Comparison of ENCODE assay signal across 38 cellular contexts in the genomic region with DNA sequence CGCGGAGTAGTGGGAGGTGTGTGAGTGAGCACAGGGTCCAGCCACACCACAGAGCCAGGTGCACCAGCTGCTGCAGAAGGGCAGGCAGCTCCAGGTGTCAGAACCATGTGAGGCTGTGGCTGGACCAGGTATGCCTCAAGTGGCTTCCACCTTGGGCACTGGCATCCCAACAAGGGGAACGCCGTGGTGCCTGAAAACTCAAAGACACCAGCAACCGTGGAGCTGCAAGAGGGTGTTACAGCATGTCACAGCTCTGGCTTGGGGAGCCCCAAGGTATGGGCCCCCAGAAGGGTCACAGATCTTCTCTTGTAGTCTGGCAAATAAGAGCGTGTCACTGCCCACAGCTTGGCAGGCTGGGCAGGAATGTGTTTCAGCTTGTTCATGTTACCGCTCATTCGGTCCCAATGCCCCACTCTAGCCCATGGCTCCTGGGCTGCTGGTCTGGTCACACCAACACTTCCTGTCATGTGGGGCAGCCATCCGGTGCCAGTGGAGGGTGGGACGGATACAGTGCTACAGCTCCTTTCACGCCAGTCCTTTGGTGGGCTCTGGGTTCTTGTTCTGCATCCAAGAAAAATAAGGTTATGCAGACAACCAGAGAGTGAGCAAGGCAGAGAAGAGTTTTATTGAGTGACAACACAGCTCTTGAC. TPM values are rescaled to one million over a fixed set of nuclear protein-coding genes. Genes with fewer than 3 reads are reported as not detected.
"Had no signal": no experiment of that assay in that cellular context is flagged by ENCODE, and none has a peak within 500 bp of the region (broad histone marks: within the 10 kb centered on the region; RNA-seq: fewer than 3 reads in every experiment).

No MANE protein-coding gene starts in this region.

- H3K9me3 ChIP-seq: Peyer's patch had no signal

- ATAC-seq: activated CD8-positive, alpha-beta memory T cell treated with anti-CD3 and anti-CD28 coated beads, Interleukin-2, amount 10 ng/mL, durations not matched to agents 7 days and 5 days; PC-3; SK-N-SH treated with all-trans-retinoic acid at 6 μM for 48 hours; T-cell had no signal

- H3K27me3 Mint-ChIP-seq: activated CD8-positive, alpha-beta memory T cell treated with anti-CD3 and anti-CD28 coated beads, Interleukin-2, amount 10 ng/mL, durations not matched to agents 7 days and 5 days had no signal

- DNase-seq: activated CD4-positive, alpha-beta memory T cell treated with anti-CD3 and anti-CD28 coated beads, Interleukin-2, amount 10 ng/mL, durations not matched to agents 7 days and 5 days; activated CD4-positive, alpha-beta T cell treated with anti-CD3 and anti-CD28 coated beads for 1 hour; activated CD4-positive, alpha-beta T cell treated with anti-CD3 and anti-CD28 coated beads for 48 hours; activated CD4-positive, CD25-positive, alpha-beta regulatory T cell; activated CD8-positive, alpha-beta memory T cell treated with anti-CD3 and anti-CD28 coated beads for 24 hours; activated CD8-positive, alpha-beta memory T cell treated with anti-CD3 and anti-CD28 coated beads, Interleukin-2, amount 10 ng/mL, durations not matched to agents 7 days and 5 days; activated CD8-positive, alpha-beta memory T cell treated with anti-CD3 and anti-CD28 coated beads, Interleukin-2, amount 50 U/mL, for 48 hours; activated gamma-delta T cell; activated naive CD4-positive, alpha-beta T cell treated with Interleukin-2 at 50 U/mL for 16 hours; activated naive CD8-positive, alpha-beta T cell treated with anti-CD3 and anti-CD28 coated beads, Interleukin-2, amount 10 ng/mL, durations not matched to agents 7 days and 5 days; activated T-cell treated with anti-CD3 and anti-CD28 coated beads, Interleukin-2, amount 50 U/mL, for 48 hours; amygdala; Kasumi-1; MM.1S; MV-4-11; NCI-H1092; NCI-H1436 treated with DMSO at 0.1 percent for 48 hours; NCI-H1694 treated with DMSO at 0.1 percent for 48 hours; NCI-H2029; NCI-H345; NCI-H524 treated with DMSO at 0.1 percent for 48 hours; NCI-H748 treated with DMSO at 0.1 percent for 48 hours; NK-92 treated with Interleukin-12 subunit alpha and Interleukin-12 subunit beta, amount 100 ng/mL, for 24 hours; PC-3; Peyer's patch; RPMI8226; SIG-M5; T-cell; T-helper 2 cell; T-helper 9 cell; WERI-Rb-1 had no signal

- H3K27ac ChIP-seq: ascending aorta, cardiac muscle cell, Peyer's patch, WERI-Rb-1 had no signal

- H3K4me1 Mint-ChIP-seq: activated CD4-positive, alpha-beta memory T cell treated with anti-CD3 and anti-CD28 coated beads, Interleukin-2, amount 10 ng/mL, durations not matched to agents 7 days and 5 days; activated CD8-positive, alpha-beta memory T cell treated with anti-CD3 and anti-CD28 coated beads, Interleukin-2, amount 10 ng/mL, durations not matched to agents 7 days and 5 days; activated naive CD4-positive, alpha-beta T cell treated with anti-CD3 and anti-CD28 coated beads, Interleukin-2, amount 50 U/mL, for 24 hours; activated naive CD8-positive, alpha-beta T cell treated with anti-CD3 and anti-CD28 coated beads, Interleukin-2, amount 10 ng/mL, durations not matched to agents 7 days and 5 days; T-cell had no signal

- H3K36me3 Mint-ChIP-seq: activated naive CD8-positive, alpha-beta T cell treated with anti-CD3 and anti-CD28 coated beads, Interleukin-2, amount 10 ng/mL, durations not matched to agents 7 days and 5 days; T-cell had no signal

- H3K36me3 ChIP-seq: ascending aorta, cardiac muscle cell, Peyer's patch, WERI-Rb-1 had no signal

- H3K4me3 ChIP-seq: ascending aorta, cardiac muscle cell, Peyer's patch had no signal

- H3K4me3 Mint-ChIP-seq: activated CD4-positive, alpha-beta memory T cell treated with anti-CD3 and anti-CD28 coated beads, Interleukin-2, amount 10 ng/mL, durations not matched to agents 7 days and 5 days; activated CD8-positive, alpha-beta memory T cell treated with anti-CD3 and anti-CD28 coated beads, Interleukin-2, amount 10 ng/mL, durations not matched to agents 7 days and 5 days; activated naive CD4-positive, alpha-beta T cell treated with anti-CD3 and anti-CD28 coated beads, Interleukin-2, amount 50 U/mL, for 24 hours; activated naive CD8-positive, alpha-beta T cell treated with anti-CD3 and anti-CD28 coated beads, Interleukin-2, amount 10 ng/mL, durations not matched to agents 7 days and 5 days; T-cell had no signal

- H3K27me3 ChIP-seq: ascending aorta, cardiac muscle cell, Peyer's patch had no signal

- H3K27ac Mint-ChIP-seq: activated CD4-positive, alpha-beta memory T cell treated with anti-CD3 and anti-CD28 coated beads, Interleukin-2, amount 10 ng/mL, durations not matched to agents 7 days and 5 days; activated CD8-positive, alpha-beta memory T cell treated with anti-CD3 and anti-CD28 coated beads, Interleukin-2, amount 10 ng/mL, durations not matched to agents 7 days and 5 days; activated naive CD4-positive, alpha-beta T cell treated with anti-CD3 and anti-CD28 coated beads, Interleukin-2, amount 50 U/mL, for 24 hours; activated naive CD8-positive, alpha-beta T cell treated with anti-CD3 and anti-CD28 coated beads, Interleukin-2, amount 10 ng/mL, durations not matched to agents 7 days and 5 days; T-cell had no signal

- H3K4me1 ChIP-seq: Peyer's patch had no signal

RNA-seq across cellular contexts. Expression of a gene that starts 29.8 kb away (rescaled TPM):
- total RNA-seq: activated CD4-positive, alpha-beta memory T cell treated with anti-CD3 and anti-CD28 coated beads, Interleukin-2, amount 10 ng/mL, durations not matched to agents 7 days and 5 days; activated CD8-positive, alpha-beta memory T cell treated with anti-CD3 and anti-CD28 coated beads, Interleukin-2, amount 10 ng/mL, durations not matched to agents 7 days and 5 days; activated naive CD8-positive, alpha-beta T cell treated with anti-CD3 and anti-CD28 coated beads, Interleukin-2, amount 10 ng/mL, durations not matched to agents 7 days and 5 days; ascending aorta; cardiac muscle cell; NCI-H460; PC-3; Peyer's patch; SK-MEL-5; T-cell had no signal
- polyA plus RNA-seq: adipose tissue, cardiac muscle cell had no signal
